ENCODE assay signal across 22 cellular contexts in genomic region chr6:13318821-13319220, GRCh38.
"Had no signal": no experiment of that assay in that cellular context is flagged by ENCODE, and none has a peak within 500 bp of the region (broad histone marks: within the 10 kb centered on the region; RNA-seq: fewer than 3 reads in every experiment).

No MANE protein-coding gene starts in this region.

- H3K4me1 Mint-ChIP-seq: central memory CD8-positive, alpha-beta T cell; memory B cell; natural killer cell; neural crest cell; stimulated activated naive B cell treated with anti-CD40 and anti-IgM and Interleukin-4, amounts not matched to agents 10 μg/mL and 1 μg/mL and 100 μg/mL, for 72 hours had no signal

- H3K27ac ChIP-seq: cardiac muscle cell, coronary artery, neutrophil, pancreas, sigmoid colon, spleen, thoracic aorta, tibial nerve, upper lobe of left lung had no signal

- H3K27me3 ChIP-seq: cardiac muscle cell, neutrophil, pancreas, sigmoid colon, spleen, tibial nerve, upper lobe of left lung had no signal

- H3K9me3 ChIP-seq: neutrophil, pancreas, sigmoid colon, spleen, thoracic aorta, tibial nerve, upper lobe of left lung had no signal

- DNase-seq: dermis blood vessel endothelial cell; effector memory CD4-positive, alpha-beta T cell; foreskin melanocyte; left colon; left ventricle myocardium superior; natural killer cell; pancreas; right cardiac atrium; sigmoid colon; spleen; stimulated activated naive B cell treated with anti-CD40 and anti-IgM and Interleukin-4, amounts not matched to agents 10 μg/mL and 1 μg/mL and 100 μg/mL, for 72 hours; upper lobe of left lung had no signal

- H3K4me3 ChIP-seq: cardiac muscle cell, coronary artery, lung, pancreas, sigmoid colon, spleen, thoracic aorta, tibial nerve, upper lobe of left lung had no signal

- H3K27ac Mint-ChIP-seq: memory B cell; natural killer cell; stimulated activated naive B cell treated with anti-CD40 and anti-IgM and Interleukin-4, amounts not matched to agents 10 μg/mL and 1 μg/mL and 100 μg/mL, for 72 hours; stimulated activated naive CD8-positive, alpha-beta T cell treated with anti-CD3 and anti-CD28 coated beads, Interleukin-15, Interleukin-2, amounts not matched to agents 100 ng/mL and 50 ng/mL, for 24 hours had no signal

- H3K4me1 ChIP-seq: pancreas, sigmoid colon, spleen, tibial nerve, upper lobe of left lung had no signal

- H3K4me3 Mint-ChIP-seq: central memory CD8-positive, alpha-beta T cell; memory B cell; natural killer cell; neural crest cell; stimulated activated naive B cell treated with anti-CD40 and anti-IgM and Interleukin-4, amounts not matched to agents 10 μg/mL and 1 μg/mL and 100 μg/mL, for 72 hours; stimulated activated naive CD8-positive, alpha-beta T cell treated with anti-CD3 and anti-CD28 coated beads, Interleukin-15, Interleukin-2, amounts not matched to agents 100 ng/mL and 50 ng/mL, for 24 hours had no signal

- H3K27me3 Mint-ChIP-seq: central memory CD8-positive, alpha-beta T cell; memory B cell; stimulated activated naive B cell treated with anti-CD40 and anti-IgM and Interleukin-4, amounts not matched to agents 10 μg/mL and 1 μg/mL and 100 μg/mL, for 72 hours; stimulated activated naive CD8-positive, alpha-beta T cell treated with anti-CD3 and anti-CD28 coated beads, Interleukin-15, Interleukin-2, amounts not matched to agents 100 ng/mL and 50 ng/mL, for 24 hours had no signal

- H3K9me3 Mint-ChIP-seq: central memory CD8-positive, alpha-beta T cell; memory B cell; natural killer cell; neural crest cell; stimulated activated naive B cell treated with anti-CD40 and anti-IgM and Interleukin-4, amounts not matched to agents 10 μg/mL and 1 μg/mL and 100 μg/mL, for 72 hours; stimulated activated naive CD8-positive, alpha-beta T cell treated with anti-CD3 and anti-CD28 coated beads, Interleukin-15, Interleukin-2, amounts not matched to agents 100 ng/mL and 50 ng/mL, for 24 hours had no signal
